ENCODE assay signal across 8 cellular contexts in genomic region chr22:44448271-44448780, GRCh38. TPM values are rescaled to one million over a fixed set of nuclear protein-coding genes. Genes with fewer than 3 reads are reported as not detected.
DNase-seq lines count a peak whose midpoint lies in the region; ATAC-seq lines count a peak whose summit lies in the region.

No MANE protein-coding gene starts in this region.

- no peak overlapping the region for H2BK120ac ChIP-seq in neuronal stem cell (ENCODE audit: low read depth, low read length)

- H4K91ac ChIP-seq in neuronal stem cell (ENCODE audit: low read depth, low read length, poor library complexity) = no peak overlapping the region

- H3K9me3 ChIP-seq in neuronal stem cell (replicated peaks in 1 of 2; ENCODE audit: control insufficient read depth in 2 of 2, insufficient read depth in 1 of 2, low read depth in 1 of 2, low read length in 2 of 2) = no peaks in the 10 kb centered on the region

- H3K4me3 Mint-ChIP-seq in activated T-helper 2 cell treated with anti-CD3 and anti-CD28 coated beads, Interferon-gamma antibody, Interleukin-2, Interleukin-4, amounts not matched to agents 10 μg/mL and 5 μg/mL and 100 μg/mL, durations not matched to agents 14 hours and 24 hours and 36 hours (ENCODE audit: low read depth) = no peak overlapping the region

- H2BK15ac ChIP-seq in neuronal stem cell (ENCODE audit: low read length) = no peak overlapping the region

- ATAC-seq in HG03108 (IDR thresholded peaks at IDR 0.05; ENCODE audit: unreplicated experiment) = no peak

- H3K4me1 Mint-ChIP-seq in activated T-helper 2 cell treated with anti-CD3 and anti-CD28 coated beads, Interferon-gamma antibody, Interleukin-2, Interleukin-4, amounts not matched to agents 10 μg/mL and 5 μg/mL and 100 μg/mL, durations not matched to agents 14 hours and 24 hours and 36 hours (ENCODE audit: low read depth) = no peaks in the 10 kb centered on the region

- no peak overlapping the region for H3K14ac ChIP-seq in neuronal stem cell (ENCODE audit: low read length)

- no peak overlapping the region for H2BK12ac ChIP-seq in neuronal stem cell (ENCODE audit: low read length)

- no peaks in the 10 kb centered on the region for H3K79me1 ChIP-seq in neuronal stem cell (ENCODE audit: low read depth, low read length)

- H3K18ac ChIP-seq in neuronal stem cell (ENCODE audit: low read length) = peak overlapping the region; percentile 73

- H3K9ac ChIP-seq in neuronal stem cell (ENCODE audit: low read depth, low read length, poor library complexity) = no peak overlapping the region

- H3K4ac ChIP-seq in neuronal stem cell (ENCODE audit: low read length) = no peak overlapping the region

- H3K4me1 ChIP-seq in neuronal stem cell (ENCODE audit: control insufficient read depth in 2 of 2, insufficient read depth in 1 of 2, low read depth in 1 of 2, low read length in 2 of 2) = peaks cover 0 to 13% of the 10 kb centered on the region in 2 donors

- peaks cover 0 to 15% (median 0%) of the 10 kb centered on the region in 3 experiments for H3K27me3 ChIP-seq in neuronal stem cell (ENCODE audit: control insufficient read depth in 3 of 3, insufficient read depth in 3 of 3, low read depth in 1 of 3, low read length in 3 of 3)

- H3K4me3 ChIP-seq in neuronal stem cell (ENCODE audit: low read length in 2 of 2) = no peak overlapping the region

- peaks cover 3% of the 10 kb centered on the region for H3K27me3 Mint-ChIP-seq in activated T-helper 2 cell treated with anti-CD3 and anti-CD28 coated beads, Interferon-gamma antibody, Interleukin-2, Interleukin-4, amounts not matched to agents 10 μg/mL and 5 μg/mL and 100 μg/mL, durations not matched to agents 14 hours and 24 hours and 36 hours (ENCODE audit: low read depth)

- H3K36me3 ChIP-seq in neuronal stem cell (replicated peaks in 1 of 2; ENCODE audit: control insufficient read depth in 2 of 2, insufficient read depth in 2 of 2, low read length in 2 of 2) = no peaks in the 10 kb centered on the region

- DNase-seq in AG20443 (ENCODE audit: low spot score) = peak; percentile 96
- peak; percentile 0 for DNase-seq in NCI-H2081 treated with DMSO at 0.1 percent for 48 hours (lab: John Stamatoyannopoulos, UW)
- peak; percentile 53 for DNase-seq in epidermal melanocyte (ENCODE audit: insufficient read length, low spot score)
- DNase-seq in neuronal stem cell (ENCODE audit: low spot score) = no peak
- no peak for DNase-seq in activated T-helper 2 cell treated with anti-CD3 and anti-CD28 coated beads, Interferon-gamma antibody, Interleukin-2, Interleukin-4, amounts not matched to agents 10 μg/mL and 5 μg/mL and 100 μg/mL, durations not matched to agents 14 hours and 24 hours and 36 hours (ENCODE audit: low spot score)
- DNase-seq in dermis blood vessel endothelial cell = no peak
- DNase-seq in stimulated activated CD4-positive, alpha-beta T cell treated with anti-CD3 and anti-CD28 coated beads, Interleukin-4, amount 100 ng/mL, for 1 hour = no peak

- no peaks in the 10 kb centered on the region for H3K36me3 Mint-ChIP-seq in activated T-helper 2 cell treated with anti-CD3 and anti-CD28 coated beads, Interferon-gamma antibody, Interleukin-2, Interleukin-4, amounts not matched to agents 10 μg/mL and 5 μg/mL and 100 μg/mL, durations not matched to agents 14 hours and 24 hours and 36 hours (ENCODE audit: low read depth)

- intact Hi-C loops in activated T-helper 2 cell treated with anti-CD3 and anti-CD28 coated beads, Interferon-gamma antibody, Interleukin-2, Interleukin-4, amounts not matched to agents 10 μg/mL and 5 μg/mL and 100 μg/mL, durations not matched to agents 14 hours and 24 hours and 36 hours (cut with micrococcal nuclease) = no loop called here

- no peak overlapping the region for H3K4me2 ChIP-seq in neuronal stem cell (ENCODE audit: insufficient read depth, low read length, poor library complexity, severe bottlenecking)

- no peak overlapping the region for H2AK5ac ChIP-seq in neuronal stem cell (ENCODE audit: low read depth, low read length)

- peaks cover 5% of the 10 kb centered on the region for H3K9me3 Mint-ChIP-seq in activated T-helper 2 cell treated with anti-CD3 and anti-CD28 coated beads, Interferon-gamma antibody, Interleukin-2, Interleukin-4, amounts not matched to agents 10 μg/mL and 5 μg/mL and 100 μg/mL, durations not matched to agents 14 hours and 24 hours and 36 hours

- H3K27ac ChIP-seq in neuronal stem cell (replicated peaks; ENCODE audit: low read length) = no peak overlapping the region

- no peak overlapping the region for H2BK5ac ChIP-seq in neuronal stem cell (ENCODE audit: low read length)

- no peak overlapping the region for H3K23ac ChIP-seq in neuronal stem cell (ENCODE audit: low read depth, low read length, poor library complexity)

- no peak overlapping the region for H3K27ac Mint-ChIP-seq in activated T-helper 2 cell treated with anti-CD3 and anti-CD28 coated beads, Interferon-gamma antibody, Interleukin-2, Interleukin-4, amounts not matched to agents 10 μg/mL and 5 μg/mL and 100 μg/mL, durations not matched to agents 14 hours and 24 hours and 36 hours

- no peak overlapping the region for H2AFZ ChIP-seq in neuronal stem cell (ENCODE audit: low read length)

- WGBS in neuronal stem cell (ENCODE audit: extremely low coverage in 2 of 2, insufficient read length in 2 of 2, insufficient replicate concordance in 1 of 2), 2 donors = no CpG with 5 or more reads among the region's 14 CpGs

- H4K8ac ChIP-seq in neuronal stem cell (ENCODE audit: low read depth, low read length) = no peak overlapping the region

RNA-seq across cellular contexts. Expression of gene RTL6, which starts 49.7 kb away (rescaled TPM):
- polyA plus RNA-seq in neuronal stem cell (2013, experiment 1 of 2) = 19.8 TPM
- 20.4 TPM for polyA plus RNA-seq in neuronal stem cell (2013, experiment 2 of 2)
- total RNA-seq in activated T-helper 2 cell treated with anti-CD3 and anti-CD28 coated beads, Interferon-gamma antibody, Interleukin-2, Interleukin-4, amounts not matched to agents 10 μg/mL and 5 μg/mL and 100 μg/mL, durations not matched to agents 14 hours and 24 hours and 36 hours = 7.4 and 8.2 TPM in 2 replicates
- total RNA-seq in dermis blood vessel endothelial cell = 17.2 and 23.1 TPM in 2 replicates

Comparison
In these comparisons a context has a peak if more than half of its experiments do, and no peak if none do; other contexts are left out.
1. DNase-seq: peak in AG20443 (single experiment), NCI-H2081 treated with DMSO at 0.1 percent for 48 hours (single experiment) and epidermal melanocyte (single experiment); none in neuronal stem cell (single experiment), activated T-helper 2 cell treated with anti-CD3 and anti-CD28 coated beads, Interferon-gamma antibody, Interleukin-2, Interleukin-4, amounts not matched to agents 10 μg/mL and 5 μg/mL and 100 μg/mL, durations not matched to agents 14 hours and 24 hours and 36 hours (single experiment), dermis blood vessel endothelial cell (single experiment) and stimulated activated CD4-positive, alpha-beta T cell treated with anti-CD3 and anti-CD28 coated beads, Interleukin-4, amount 100 ng/mL, for 1 hour (single experiment).